In the genomic region with DNA sequence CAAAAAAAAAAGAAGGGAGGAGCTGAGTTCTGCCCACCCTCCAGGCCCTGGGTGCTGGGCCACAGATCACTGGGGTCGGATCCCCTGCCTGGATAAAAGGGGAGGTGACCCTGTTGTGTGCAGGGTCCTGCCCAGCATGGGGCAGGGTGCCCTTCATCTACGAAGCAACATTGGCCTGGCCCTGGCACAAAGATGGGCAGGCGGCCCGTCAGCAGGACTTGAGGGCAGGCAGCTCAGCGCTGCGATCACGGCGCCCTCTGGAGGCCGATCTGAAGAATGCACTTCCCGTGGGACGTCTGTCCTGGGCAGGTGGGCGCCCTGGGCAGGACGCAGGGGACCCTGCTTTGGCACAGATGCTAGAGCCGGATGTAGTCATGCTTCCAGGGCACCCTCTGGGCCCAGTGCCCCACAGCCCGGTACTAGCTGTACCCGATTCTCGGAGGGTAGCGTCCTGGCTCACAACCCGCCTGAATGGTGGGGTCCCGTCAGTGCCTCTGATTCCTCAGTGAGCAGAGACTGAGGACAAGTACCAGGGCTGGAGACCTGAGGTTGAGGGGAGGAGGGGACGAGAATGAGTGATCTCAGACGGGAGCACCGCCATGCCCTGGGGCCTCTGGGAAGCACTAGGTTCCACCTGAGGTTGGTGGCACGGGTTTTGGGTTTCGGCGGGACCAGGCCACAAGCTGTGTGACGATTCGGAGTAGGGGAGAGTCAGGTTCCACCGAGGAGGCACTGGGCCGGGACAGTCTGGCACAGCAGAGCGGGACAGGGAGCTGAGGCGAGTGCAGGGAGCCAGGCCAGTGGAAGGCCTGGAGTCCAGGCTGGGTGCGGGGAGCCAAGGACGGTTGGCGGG, we compare ENCODE assay signal across 8 cellular contexts. TPM values are rescaled to one million over a fixed set of nuclear protein-coding genes. Genes with fewer than 3 reads are reported as not detected.
DNase-seq lines count a peak whose midpoint lies in the region; ATAC-seq and TF ChIP-seq lines count a peak whose summit lies in the region.

No MANE protein-coding gene starts in this region.

- H3K36me3 ChIP-seq in CD4-positive, CD25-positive, alpha-beta regulatory T cell (ENCODE audit: control insufficient read depth, insufficient read depth, low read length), result peaks cover 25% of the 10 kb centered on the region
- peaks cover 32% of the 10 kb centered on the region for H3K36me3 ChIP-seq in lower lobe of right lung

- TF ChIP-seq CTCF in lower lobe of right lung (IDR thresholded peaks at IDR 0.05), result peak; percentile 96

- no peaks in the 10 kb centered on the region for H3K36me3 Mint-ChIP-seq in CD4-positive, CD25-positive, alpha-beta regulatory T cell
- H3K36me3 Mint-ChIP-seq in activated CD4-positive, alpha-beta T cell treated with anti-CD3 and anti-CD28 coated beads, Interleukin-2, amount 10 ng/mL, durations not matched to agents 7 days and 5 days (ENCODE audit: low read depth), result peaks cover 11% of the 10 kb centered on the region

- H3K27me3 Mint-ChIP-seq in CD4-positive, CD25-positive, alpha-beta regulatory T cell, result peaks cover 4% of the 10 kb centered on the region
- no peaks in the 10 kb centered on the region for H3K27me3 Mint-ChIP-seq in activated CD4-positive, alpha-beta T cell treated with anti-CD3 and anti-CD28 coated beads, Interleukin-2, amount 10 ng/mL, durations not matched to agents 7 days and 5 days

- H3K9me3 ChIP-seq in CD4-positive, CD25-positive, alpha-beta regulatory T cell (ENCODE audit: control insufficient read depth in 2 of 2, low read length in 2 of 2), result no peaks in the 10 kb centered on the region
- no peaks in the 10 kb centered on the region for H3K9me3 ChIP-seq in lower lobe of right lung

- H3K27me3 ChIP-seq in CD4-positive, CD25-positive, alpha-beta regulatory T cell (ENCODE audit: control insufficient read depth, insufficient read depth, low read length), result no peaks in the 10 kb centered on the region
- no peaks in the 10 kb centered on the region for H3K27me3 ChIP-seq in lower lobe of right lung (ENCODE audit: low read depth)

- DNase-seq in CD4-positive, CD25-positive, alpha-beta regulatory T cell, result peak; percentile 57 to 79 (median 77)
- DNase-seq in NCI-H2171 (lab: John Stamatoyannopoulos, UW) (peak; percentile 21), dermis blood vessel endothelial cell (peak; percentile 83), lower lobe of right lung (peak; percentile 85), KG1 (lab: John Stamatoyannopoulos, UW) (no peak)
- DNase-seq in activated CD4-positive, alpha-beta T cell treated with anti-CD3 and anti-CD28 coated beads, Interleukin-2, amount 10 ng/mL, durations not matched to agents 7 days and 5 days, result peak; percentile 70
- DNase-seq in stimulated activated CD8-positive, alpha-beta memory T cell treated with anti-CD3 and anti-CD28 coated beads, Interleukin-4, amount 100 ng/mL, for 24 hours (ENCODE audit: low read depth), result peak; percentile 48

- peaks cover 0 to 1% (median 0%) of the 10 kb centered on the region in 7 donors for H3K9me3 Mint-ChIP-seq in CD4-positive, CD25-positive, alpha-beta regulatory T cell
- peaks cover 2% of the 10 kb centered on the region for H3K9me3 Mint-ChIP-seq in activated CD4-positive, alpha-beta T cell treated with anti-CD3 and anti-CD28 coated beads, Interleukin-2, amount 10 ng/mL, durations not matched to agents 7 days and 5 days

- ATAC-seq in CD4-positive, CD25-positive, alpha-beta regulatory T cell (ENCODE audit: low read depth in 2 of 2), result peak; percentile 41 to 54
- peak; percentile 52 for ATAC-seq in GM19455 (IDR thresholded peaks at IDR 0.05; ENCODE audit: unreplicated experiment)
- peak; percentile 76 for ATAC-seq in lower lobe of right lung

- H3K4me1 Mint-ChIP-seq in CD4-positive, CD25-positive, alpha-beta regulatory T cell, result peaks cover 0 to 26% (median 10%) of the 10 kb centered on the region in 4 donors
- peaks cover 28% of the 10 kb centered on the region for H3K4me1 Mint-ChIP-seq in activated CD4-positive, alpha-beta T cell treated with anti-CD3 and anti-CD28 coated beads, Interleukin-2, amount 10 ng/mL, durations not matched to agents 7 days and 5 days

- H3K4me3 Mint-ChIP-seq in CD4-positive, CD25-positive, alpha-beta regulatory T cell, result peak overlapping the region in 1 of 4 donors; percentile 64
- H3K4me3 Mint-ChIP-seq in activated CD4-positive, alpha-beta T cell treated with anti-CD3 and anti-CD28 coated beads, Interleukin-2, amount 10 ng/mL, durations not matched to agents 7 days and 5 days, result no peak overlapping the region

- POLR2A ChIA-PET in activated CD4-positive, alpha-beta T cell treated with anti-CD3 and anti-CD28 coated beads, Interleukin-2, amount 10 ng/mL, durations not matched to agents 7 days and 5 days (lab: Charles Lee), result interaction anchor here (0.6 to 1.2 kb wide), 4 partner anchors 16 to 121 kb away, joined by 3 to 4 read pairs (median 4); a partner anchor contains a TSS

- intact Hi-C loops in lower lobe of right lung (cut with DNase I), result no loop called here

- peak overlapping the region in 2 of 3 donors; percentile 32 to 55 for H3K27ac Mint-ChIP-seq in CD4-positive, CD25-positive, alpha-beta regulatory T cell
- H3K27ac Mint-ChIP-seq in activated CD4-positive, alpha-beta T cell treated with anti-CD3 and anti-CD28 coated beads, Interleukin-2, amount 10 ng/mL, durations not matched to agents 7 days and 5 days, result peak overlapping the region; percentile 62

- CTCF ChIA-PET in activated CD4-positive, alpha-beta T cell treated with anti-CD3 and anti-CD28 coated beads, Interleukin-2, amount 10 ng/mL, durations not matched to agents 7 days and 5 days (lab: Charles Lee), result interaction anchor here (0.6 to 2.2 kb wide), 29 partner anchors 8 to 327 kb away, joined by 3 to 21 read pairs (median 4); a partner anchor contains a TSS

- H3K4me3 ChIP-seq in CD4-positive, CD25-positive, alpha-beta regulatory T cell (ENCODE audit: low read depth, low read length), result no peak overlapping the region
- no peak overlapping the region for H3K4me3 ChIP-seq in lower lobe of right lung

- peaks cover 13% of the 10 kb centered on the region for H3K4me1 ChIP-seq in CD4-positive, CD25-positive, alpha-beta regulatory T cell (ENCODE audit: control insufficient read depth, insufficient read depth, low read length, poor library complexity, severe bottlenecking)
- H3K4me1 ChIP-seq in lower lobe of right lung, result peaks cover 9% of the 10 kb centered on the region

- H3K27ac ChIP-seq in CD4-positive, CD25-positive, alpha-beta regulatory T cell (ENCODE audit: insufficient read depth, low read length, poor library complexity, severe bottlenecking), result no peak overlapping the region
- H3K27ac ChIP-seq in lower lobe of right lung, result no peak overlapping the region

RNA-seq across cellular contexts. Expression of a gene that starts 18.0 kb away (rescaled TPM):
- 180 TPM for total RNA-seq in CD4-positive, CD25-positive, alpha-beta regulatory T cell
- 10 to 100 TPM; 63.5 to 85.6 (median 73.6) TPM for polyA plus RNA-seq in CD4-positive, CD25-positive, alpha-beta regulatory T cell
- total RNA-seq in activated CD4-positive, alpha-beta T cell treated with anti-CD3 and anti-CD28 coated beads, Interleukin-2, amount 10 ng/mL, durations not matched to agents 7 days and 5 days, result 10 to 100 TPM; 47.2 to 50.5 TPM
- 11.4 and 15.4 TPM in 2 replicates for total RNA-seq in dermis blood vessel endothelial cell
- total RNA-seq in lower lobe of right lung, result 27.7 TPM

RNA-seq across cellular contexts. Expression of a gene that starts 49.4 kb away (rescaled TPM):
- total RNA-seq in CD4-positive, CD25-positive, alpha-beta regulatory T cell, result not detected
- under 1 TPM in 1 of 4 donors, not detected in 3; 0.18 TPM for polyA plus RNA-seq in CD4-positive, CD25-positive, alpha-beta regulatory T cell
- under 1 TPM; 0.22 to 0.27 TPM for total RNA-seq in activated CD4-positive, alpha-beta T cell treated with anti-CD3 and anti-CD28 coated beads, Interleukin-2, amount 10 ng/mL, durations not matched to agents 7 days and 5 days
- total RNA-seq in dermis blood vessel endothelial cell, result 0.05 and 0.51 TPM in 2 replicates
- total RNA-seq in lower lobe of right lung, result 0.27 TPM
